ENCODE assay signal across 1 cellular context in the genomic region with DNA sequence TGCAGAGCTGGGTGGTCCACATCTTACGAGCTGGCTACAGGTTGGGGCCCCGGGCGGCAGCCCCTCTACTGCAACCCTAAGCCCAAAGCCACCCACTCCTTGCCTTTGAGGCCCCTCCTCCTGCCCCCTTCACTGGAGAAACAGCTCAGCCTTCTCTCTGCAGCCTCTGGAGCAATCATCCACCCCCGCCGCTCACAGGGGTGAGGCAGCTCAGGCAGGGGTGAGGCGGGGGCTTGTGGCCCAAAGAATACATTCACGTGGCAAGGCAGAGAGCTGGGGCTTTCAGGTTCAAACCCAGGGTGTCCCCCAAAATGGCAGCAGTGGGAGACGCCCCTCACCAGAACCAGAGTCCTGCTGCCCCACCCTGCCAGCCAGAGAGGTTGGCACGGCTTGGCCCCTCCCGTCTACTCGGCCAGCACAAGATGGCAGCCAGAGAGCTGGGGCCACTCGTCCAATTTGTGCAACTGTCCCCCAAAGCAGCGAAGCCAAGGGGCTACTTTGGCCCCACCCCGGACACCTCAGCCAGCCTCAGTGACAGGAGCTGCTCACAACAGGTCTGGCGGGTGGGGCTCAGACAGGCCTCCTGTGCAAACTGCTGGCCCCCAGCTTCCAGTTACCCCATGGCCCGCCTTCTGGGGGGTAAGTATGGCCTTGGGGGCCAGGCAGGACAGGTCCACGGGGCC.
TF ChIP-seq lines count a peak whose summit lies in the region.

No MANE protein-coding gene starts in this region.

TF ChIP-seq in IMR-90, 13 proteins besides CTCF, POLR2A, EP300 and RAD21 (continued from another document):
- TF ChIP-seq, protein P1, sequence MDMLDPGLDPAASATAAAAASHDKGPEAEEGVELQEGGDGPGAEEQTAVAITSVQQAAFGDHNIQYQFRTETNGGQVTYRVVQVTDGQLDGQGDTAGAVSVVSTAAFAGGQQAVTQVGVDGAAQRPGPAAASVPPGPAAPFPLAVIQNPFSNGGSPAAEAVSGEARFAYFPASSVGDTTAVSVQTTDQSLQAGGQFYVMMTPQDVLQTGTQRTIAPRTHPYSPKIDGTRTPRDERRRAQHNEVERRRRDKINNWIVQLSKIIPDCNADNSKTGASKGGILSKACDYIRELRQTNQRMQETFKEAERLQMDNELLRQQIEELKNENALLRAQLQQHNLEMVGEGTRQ (IDR thresholded peaks at IDR 0.05; ENCODE audit: low read depth, low read length): no peak
- TF ChIP-seq CEBPB (IDR thresholded peaks at IDR 0.05; ENCODE audit: low read depth, low read length) (no peak), MAZ (IDR thresholded peaks at IDR 0.05; ENCODE audit: borderline replicate concordance, low read depth, low read length) (no peak)
